In the genomic region with DNA sequence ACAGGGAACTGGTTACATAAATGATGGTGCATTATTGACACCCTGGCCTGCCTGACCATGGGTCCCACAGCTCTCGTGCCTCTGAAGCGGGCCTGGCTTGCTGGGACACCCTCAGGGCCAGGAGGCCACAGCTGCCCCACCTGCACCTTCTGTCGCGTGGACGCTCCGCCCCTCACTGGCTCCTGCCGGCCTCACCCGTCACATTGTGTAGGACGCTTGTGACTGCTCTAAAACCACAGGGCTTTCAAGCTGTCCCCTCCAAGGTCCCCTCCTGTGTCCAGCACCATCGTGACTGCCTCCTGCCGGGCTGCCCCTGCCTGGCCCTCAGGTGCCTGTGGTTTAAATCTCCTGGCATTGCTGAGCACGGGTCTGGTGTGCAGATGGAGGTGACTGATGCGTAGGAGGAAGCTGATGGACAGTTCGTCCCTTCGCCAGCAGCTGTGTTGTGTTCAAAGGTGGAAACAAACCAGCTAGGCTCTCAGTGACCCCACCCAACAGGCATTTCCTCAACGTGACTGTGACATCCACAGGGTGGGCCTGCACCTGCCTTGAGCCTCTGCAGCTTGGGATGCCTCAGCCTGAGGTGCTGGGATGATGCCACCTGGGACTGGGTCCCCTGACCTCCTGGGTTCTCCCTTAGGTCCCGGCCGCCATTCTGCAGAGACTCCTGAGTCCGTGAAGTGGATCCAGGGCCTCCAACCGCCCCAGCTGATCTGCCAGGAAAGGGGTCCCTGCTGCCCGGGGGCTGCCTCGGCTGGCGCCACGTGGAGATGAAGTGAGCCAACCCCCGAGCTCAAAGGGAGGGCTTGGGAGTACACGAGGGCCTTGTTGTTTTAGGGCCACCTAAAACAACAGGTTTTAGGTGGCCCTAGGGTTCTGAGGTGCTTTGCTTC, we compare ENCODE assay signal across 21 cellular contexts.
DNase-seq lines count a peak whose midpoint lies in the region; TF ChIP-seq lines count a peak whose summit lies in the region.
"Had no signal": no experiment of that assay in that cellular context is flagged by ENCODE, and none has a peak within 500 bp of the region (broad histone marks: within the 10 kb centered on the region; RNA-seq: fewer than 3 reads in every experiment).

No MANE protein-coding gene starts in this region.

- no peak for TF ChIP-seq EP300 in tibial nerve (IDR thresholded peaks at IDR 0.05)

- no peak overlapping the region for H3K4me2 ChIP-seq in neuronal stem cell (ENCODE audit: insufficient read depth, low read length, poor library complexity, severe bottlenecking)
- H3K4me2 ChIP-seq: BLaER1 treated with 17β-estradiol and CSF1 and Interleukin-3, amounts not matched to agents 10 nM and 100 nM; KMS-11 had no signal

- H3K27ac ChIP-seq in dorsolateral prefrontal cortex, result peak overlapping the region in 38 of 59 donors; percentile 7 to 100 (median 99)
- H3K27ac ChIP-seq in neuronal stem cell (replicated peaks; ENCODE audit: low read length), result no peak overlapping the region
- no peak overlapping the region for H3K27ac ChIP-seq in tibial nerve
- H3K27ac ChIP-seq: BLaER1 treated with 17β-estradiol and CSF1 and Interleukin-3, amounts not matched to agents 10 nM and 100 nM; KMS-11; RWPE1 had no signal

- H3K9me3 Mint-ChIP-seq in type B pancreatic cell, result no peaks in the 10 kb centered on the region
- H3K9me3 Mint-ChIP-seq: CD4-positive, alpha-beta memory T cell had no signal

- H3K27me3 Mint-ChIP-seq in type B pancreatic cell, result no peaks in the 10 kb centered on the region
- H3K27me3 Mint-ChIP-seq: CD4-positive, alpha-beta memory T cell had no signal

- TF ChIP-seq CTCF in dorsolateral prefrontal cortex (IDR thresholded peaks at IDR 0.05 in 54 of 56, conservative IDR thresholded peaks at IDR 0.05 in 2 of 56; ENCODE audit: low read depth in 1 of 56, partially characterized antibody in 56 of 56) (no peak), type B pancreatic cell (conservative IDR thresholded peaks at IDR 0.05) (no peak), tibial nerve (IDR thresholded peaks at IDR 0.05) (no peak), foreskin fibroblast (IDR thresholded peaks at IDR 0.05; ENCODE audit: low read depth, low read length) (no peak)

- H4K8ac ChIP-seq in neuronal stem cell (ENCODE audit: low read depth, low read length), result peak overlapping the region; percentile 92

- H3K27me3 ChIP-seq in dorsolateral prefrontal cortex, result no peaks in the 10 kb centered on the region
- H3K27me3 ChIP-seq in neuronal stem cell (ENCODE audit: control insufficient read depth in 3 of 3, insufficient read depth in 3 of 3, low read depth in 1 of 3, low read length in 3 of 3), result peaks cover 0 to 9% (median 0%) of the 10 kb centered on the region in 3 experiments
- no peaks in the 10 kb centered on the region for H3K27me3 ChIP-seq in tibial nerve
- H3K27me3 ChIP-seq: BLaER1 treated with 17β-estradiol and CSF1 and Interleukin-3, amounts not matched to agents 10 nM and 100 nM had no signal

- peaks cover 0 to 2% of the 10 kb centered on the region in 2 donors for H3K4me1 ChIP-seq in neuronal stem cell (ENCODE audit: control insufficient read depth in 2 of 2, insufficient read depth in 1 of 2, low read depth in 1 of 2, low read length in 2 of 2)
- peaks cover 0 to 11% (median 7%) of the 10 kb centered on the region in 4 donors for H3K4me1 ChIP-seq in tibial nerve
- H3K4me1 ChIP-seq: BLaER1 treated with 17β-estradiol and CSF1 and Interleukin-3, amounts not matched to agents 10 nM and 100 nM had no signal

- H3K9me3 ChIP-seq in neuronal stem cell (replicated peaks in 1 of 2; ENCODE audit: control insufficient read depth in 2 of 2, insufficient read depth in 1 of 2, low read depth in 1 of 2, low read length in 2 of 2) (no peaks in the 10 kb centered on the region), tibial nerve (no peaks in the 10 kb centered on the region)
- H3K9me3 ChIP-seq: BLaER1 treated with 17β-estradiol and CSF1 and Interleukin-3, amounts not matched to agents 10 nM and 100 nM had no signal

- no peak for TF ChIP-seq POLR2A in tibial nerve (IDR thresholded peaks at IDR 0.05)

- H2BK5ac ChIP-seq in neuronal stem cell (ENCODE audit: low read length), result peak overlapping the region; percentile 53

- peak overlapping the region; percentile 71 for H3K18ac ChIP-seq in neuronal stem cell (ENCODE audit: low read length)

- intact Hi-C loops in dorsolateral prefrontal cortex (cut with DNase I), result no loop called here

- H2BK15ac ChIP-seq in neuronal stem cell (ENCODE audit: low read length), result peak overlapping the region; percentile 89

- H3K27ac Mint-ChIP-seq in type B pancreatic cell, result no peak overlapping the region
- H3K27ac Mint-ChIP-seq: CD4-positive, alpha-beta memory T cell had no signal

- H3K4ac ChIP-seq in neuronal stem cell (ENCODE audit: low read length), result no peak overlapping the region

- H2AK5ac ChIP-seq in neuronal stem cell (ENCODE audit: low read depth, low read length), result peak overlapping the region; percentile 63

- peak overlapping the region; percentile 55 for H3K23ac ChIP-seq in neuronal stem cell (ENCODE audit: low read depth, low read length, poor library complexity)

- H2AFZ ChIP-seq in neuronal stem cell (ENCODE audit: low read length), result no peak overlapping the region

- H3K4me1 Mint-ChIP-seq in type B pancreatic cell (ENCODE audit: unreplicated experiment), result peaks cover 5% of the 10 kb centered on the region
- H3K4me1 Mint-ChIP-seq: CD4-positive, alpha-beta memory T cell had no signal

- peak overlapping the region; percentile 53 for H4K91ac ChIP-seq in neuronal stem cell (ENCODE audit: low read depth, low read length, poor library complexity)

- peak overlapping the region; percentile 41 for H2BK12ac ChIP-seq in neuronal stem cell (ENCODE audit: low read length)

- peaks cover 2% of the 10 kb centered on the region for H3K79me1 ChIP-seq in neuronal stem cell (ENCODE audit: low read depth, low read length)

- H3K4me3 ChIP-seq in dorsolateral prefrontal cortex (no peak overlapping the region), neuronal stem cell (ENCODE audit: low read length in 2 of 2) (no peak overlapping the region), tibial nerve (no peak overlapping the region), foreskin fibroblast (ENCODE audit: low read depth in 1 of 2, low read length in 2 of 2) (no peak overlapping the region)
- H3K4me3 ChIP-seq: BLaER1 treated with 17β-estradiol and CSF1 and Interleukin-3, amounts not matched to agents 10 nM and 100 nM had no signal

- H3K14ac ChIP-seq in neuronal stem cell (ENCODE audit: low read length), result peak overlapping the region; percentile 94

- no peaks in the 10 kb centered on the region for H3K36me3 Mint-ChIP-seq in type B pancreatic cell
- H3K36me3 Mint-ChIP-seq: CD4-positive, alpha-beta memory T cell had no signal

- WGBS in neuronal stem cell (ENCODE audit: extremely low coverage in 2 of 2, insufficient read length in 2 of 2, insufficient replicate concordance in 1 of 2), 2 donors, result no CpG with 5 or more reads among the region's 26 CpGs
- WGBS in tibial nerve, 2 donors, result 87 to 91% methylated on average over 25 to 26 of the region's 26 CpGs

- H3K9ac ChIP-seq in neuronal stem cell (ENCODE audit: low read depth, low read length, poor library complexity), result peak overlapping the region; percentile 30
- H3K9ac ChIP-seq: BLaER1 treated with 17β-estradiol and CSF1 and Interleukin-3, amounts not matched to agents 10 nM and 100 nM; KMS-11 had no signal

- peak; percentile 15 for DNase-seq in activated CD8-positive, alpha-beta memory T cell treated with anti-CD3 and anti-CD28 coated beads, Interleukin-2, amount 50 U/mL, for 48 hours
- DNase-seq in activated CD8-positive, alpha-beta memory T cell treated with anti-CD3 and anti-CD28 coated beads, Interleukin-2, amount 50 U/mL, for 4 hours, result no peak
- DNase-seq in dorsolateral prefrontal cortex (peak in 2 of 10 donors; percentile 30 to 31), neuronal stem cell (ENCODE audit: low spot score) (no peak), type B pancreatic cell (ENCODE audit: extremely low spot score, unreplicated experiment) (peak; percentile 58), NCI-H1436 treated with DMSO at 0.1 percent for 48 hours (lab: John Stamatoyannopoulos, UW) (no peak), tibial nerve (ENCODE audit: low spot score in 2 of 2) (no peak), foreskin fibroblast (no peak)
- DNase-seq: 8988T; CD4-positive, alpha-beta memory T cell; DMS153; GOT3; NCI-H1092 treated with DMSO at 0.1 percent for 48 hours; NCI-H146; NCI-H2029; NCI-H2227 treated with DMSO at 0.1 percent for 48 hours; NCI-H510A; NK-92 treated with Interleukin-12 subunit alpha and Interleukin-12 subunit beta, amount 100 ng/mL, for 24 hours had no signal

- peak overlapping the region; percentile 91 for H2BK120ac ChIP-seq in neuronal stem cell (ENCODE audit: low read depth, low read length)

- H3K4me3 Mint-ChIP-seq in type B pancreatic cell, result no peak overlapping the region
- H3K4me3 Mint-ChIP-seq: CD4-positive, alpha-beta memory T cell had no signal

- H3K36me3 ChIP-seq in neuronal stem cell (replicated peaks in 1 of 2; ENCODE audit: control insufficient read depth in 2 of 2, insufficient read depth in 2 of 2, low read length in 2 of 2) (no peaks in the 10 kb centered on the region), tibial nerve (no peaks in the 10 kb centered on the region)
- H3K36me3 ChIP-seq: BLaER1 treated with 17β-estradiol and CSF1 and Interleukin-3, amounts not matched to agents 10 nM and 100 nM had no signal

Comparison
In these comparisons a context has a peak if more than half of its experiments do, and no peak if none do; other contexts are left out.
1. DNase-seq: peak in activated CD8-positive, alpha-beta memory T cell treated with anti-CD3 and anti-CD28 coated beads, Interleukin-2, amount 50 U/mL, for 48 hours (single experiment) and type B pancreatic cell (single experiment); none in activated CD8-positive, alpha-beta memory T cell treated with anti-CD3 and anti-CD28 coated beads, Interleukin-2, amount 50 U/mL, for 4 hours (single experiment), neuronal stem cell (single experiment), NCI-H1436 treated with DMSO at 0.1 percent for 48 hours (single experiment), tibial nerve (0 of 2) and foreskin fibroblast (0 of 2).
2. H3K27ac ChIP-seq: peak in dorsolateral prefrontal cortex (38 of 59); none in neuronal stem cell (single experiment) and tibial nerve (0 of 4).